In the genomic region with DNA sequence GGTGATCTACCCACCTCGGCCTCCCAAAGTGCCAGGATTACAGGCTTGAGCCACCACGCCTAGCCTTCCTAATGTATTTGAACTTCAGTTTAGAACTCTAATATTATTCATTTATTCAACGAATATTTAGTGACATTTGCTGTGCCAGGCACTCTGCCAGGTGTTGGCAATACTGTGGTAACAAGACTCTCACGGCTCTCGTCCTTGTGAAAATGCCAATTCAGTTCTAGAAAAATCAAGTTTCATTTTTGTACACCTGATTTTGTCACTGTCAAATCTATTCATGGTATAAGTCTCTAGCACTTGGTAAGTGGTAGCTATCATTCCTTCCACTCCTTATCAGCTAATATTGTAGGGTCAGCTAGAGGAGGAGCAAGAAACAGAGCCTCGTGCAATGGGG, we compare ENCODE assay signal across 7 cellular contexts.
"Had no signal": no experiment of that assay in that cellular context is flagged by ENCODE, and none has a peak within 500 bp of the region (broad histone marks: within the 10 kb centered on the region; RNA-seq: fewer than 3 reads in every experiment).

No MANE protein-coding gene starts in this region.

- H2AFZ ChIP-seq: GM23338 had no signal

- H3K36me3 Mint-ChIP-seq: IgD-negative memory B cell had no signal

- H3K27ac ChIP-seq: HL-60 had no signal

- H3K4me3 ChIP-seq: GM23338 had no signal

- ATAC-seq: GM23338, HepG2 had no signal

- H3K9me3 Mint-ChIP-seq: H9, IgD-negative memory B cell had no signal

- H3K4me3 Mint-ChIP-seq: GM23338, H9, IgD-negative memory B cell had no signal

- DNase-seq: H9, HCEC 1CT, KBM-7 had no signal

- H3K27ac Mint-ChIP-seq: GM23338, H9 had no signal

- H3K4me2 ChIP-seq: GM23338 had no signal
